Comparison of ENCODE assay signal across 25 cellular contexts in genomic region chr5:94694671-94695070, GRCh38.
"Had no signal": no experiment of that assay in that cellular context is flagged by ENCODE, and none has a peak within 500 bp of the region (broad histone marks: within the 10 kb centered on the region; RNA-seq: fewer than 3 reads in every experiment).

No MANE protein-coding gene starts in this region.

- H3K9me3 ChIP-seq: adrenal gland, esophagus squamous epithelium, heart right ventricle, left lung, lower lobe of right lung, right atrium auricular region, spleen, transverse colon had no signal

- DNase-seq: activated CD4-positive, alpha-beta memory T cell treated with anti-CD3 and anti-CD28 coated beads for 36 hours; activated CD4-positive, alpha-beta T cell treated with anti-CD3 and anti-CD28 coated beads, Interleukin-2, amount 10 ng/mL, durations not matched to agents 24 days and 14 days; activated CD4-positive, CD25-positive, alpha-beta regulatory T cell treated with anti-CD3 and anti-CD28 coated beads, Interleukin-2, amount 50 U/mL, for 72 hours; activated CD8-positive, alpha-beta memory T cell treated with anti-CD3 and anti-CD28 coated beads, Interleukin-2, amount 50 U/mL, for 48 hours; activated gamma-delta T cell treated with Interleukin-2 at 50 U/mL for 16 hours; activated T-cell treated with anti-CD3 and anti-CD28 coated beads, Interleukin-2, amount 50 U/mL, for 24 hours; adrenal gland; dermis blood vessel endothelial cell; effector CD8-positive, alpha-beta T cell; esophagus squamous epithelium; foreskin keratinocyte; heart right ventricle; left lung; lower lobe of right lung; mesenchymal stem cell; natural killer cell; spleen; stimulated activated naive CD4-positive, alpha-beta T cell; T-helper 2 cell; transverse colon had no signal

- H3K4me3 ChIP-seq: adrenal gland, esophagus squamous epithelium, heart right ventricle, left lung, lower lobe of right lung, right atrium auricular region, spleen, transverse colon had no signal

- H3K27me3 ChIP-seq: adrenal gland, esophagus squamous epithelium, foreskin keratinocyte, heart right ventricle, left lung, right atrium auricular region, spleen, transverse colon had no signal

- H3K27ac ChIP-seq: adrenal gland, epithelial cell of prostate, esophagus squamous epithelium, foreskin keratinocyte, heart right ventricle, left lung, lower lobe of right lung, right atrium auricular region, spleen, transverse colon had no signal

- H3K27ac Mint-ChIP-seq: activated CD4-positive, alpha-beta memory T cell treated with anti-CD3 and anti-CD28 coated beads for 36 hours; activated CD4-positive, alpha-beta T cell treated with anti-CD3 and anti-CD28 coated beads, Interleukin-2, amount 10 ng/mL, durations not matched to agents 24 days and 14 days; activated naive CD4-positive, alpha-beta T cell treated with anti-CD3 and anti-CD28 coated beads, Interleukin-2, amount 50 U/mL, for 24 hours; activated T-cell treated with anti-CD3 and anti-CD28 coated beads, Interleukin-2, amount 50 U/mL, for 24 hours; activated T-helper 17 cell treated with anti-CD3 and anti-CD28 coated beads, Interleukin-2, amount 50 U/mL, for 72 hours had no signal

- H3K4me3 Mint-ChIP-seq: activated CD4-positive, alpha-beta memory T cell treated with anti-CD3 and anti-CD28 coated beads for 36 hours; activated CD4-positive, alpha-beta T cell treated with anti-CD3 and anti-CD28 coated beads, Interleukin-2, amount 10 ng/mL, durations not matched to agents 24 days and 14 days; activated naive CD4-positive, alpha-beta T cell treated with anti-CD3 and anti-CD28 coated beads, Interleukin-2, amount 50 U/mL, for 24 hours; activated T-cell treated with anti-CD3 and anti-CD28 coated beads, Interleukin-2, amount 50 U/mL, for 24 hours; activated T-helper 17 cell treated with anti-CD3 and anti-CD28 coated beads, Interleukin-2, amount 50 U/mL, for 72 hours; central memory CD8-positive, alpha-beta T cell; natural killer cell had no signal

- H3K4me1 Mint-ChIP-seq: activated T-helper 17 cell treated with anti-CD3 and anti-CD28 coated beads, Interleukin-2, amount 50 U/mL, for 72 hours had no signal

- H3K27me3 Mint-ChIP-seq: activated CD4-positive, alpha-beta memory T cell treated with anti-CD3 and anti-CD28 coated beads for 36 hours; activated CD4-positive, alpha-beta T cell treated with anti-CD3 and anti-CD28 coated beads, Interleukin-2, amount 10 ng/mL, durations not matched to agents 24 days and 14 days; activated naive CD4-positive, alpha-beta T cell treated with anti-CD3 and anti-CD28 coated beads, Interleukin-2, amount 50 U/mL, for 24 hours; activated T-cell treated with anti-CD3 and anti-CD28 coated beads, Interleukin-2, amount 50 U/mL, for 24 hours; activated T-helper 17 cell treated with anti-CD3 and anti-CD28 coated beads, Interleukin-2, amount 50 U/mL, for 72 hours; central memory CD8-positive, alpha-beta T cell had no signal

- H3K36me3 Mint-ChIP-seq: natural killer cell had no signal

- H3K36me3 ChIP-seq: adrenal gland, right atrium auricular region, transverse colon had no signal

- H3K4me1 ChIP-seq: left lung, transverse colon had no signal

- H3K9me3 Mint-ChIP-seq: activated CD4-positive, alpha-beta memory T cell treated with anti-CD3 and anti-CD28 coated beads for 36 hours; activated CD4-positive, alpha-beta T cell treated with anti-CD3 and anti-CD28 coated beads, Interleukin-2, amount 10 ng/mL, durations not matched to agents 24 days and 14 days; activated naive CD4-positive, alpha-beta T cell treated with anti-CD3 and anti-CD28 coated beads, Interleukin-2, amount 50 U/mL, for 24 hours; activated T-cell treated with anti-CD3 and anti-CD28 coated beads, Interleukin-2, amount 50 U/mL, for 24 hours; activated T-helper 17 cell treated with anti-CD3 and anti-CD28 coated beads, Interleukin-2, amount 50 U/mL, for 72 hours; central memory CD8-positive, alpha-beta T cell; natural killer cell had no signal
